ENCODE assay signal across 15 cellular contexts in the genomic region with DNA sequence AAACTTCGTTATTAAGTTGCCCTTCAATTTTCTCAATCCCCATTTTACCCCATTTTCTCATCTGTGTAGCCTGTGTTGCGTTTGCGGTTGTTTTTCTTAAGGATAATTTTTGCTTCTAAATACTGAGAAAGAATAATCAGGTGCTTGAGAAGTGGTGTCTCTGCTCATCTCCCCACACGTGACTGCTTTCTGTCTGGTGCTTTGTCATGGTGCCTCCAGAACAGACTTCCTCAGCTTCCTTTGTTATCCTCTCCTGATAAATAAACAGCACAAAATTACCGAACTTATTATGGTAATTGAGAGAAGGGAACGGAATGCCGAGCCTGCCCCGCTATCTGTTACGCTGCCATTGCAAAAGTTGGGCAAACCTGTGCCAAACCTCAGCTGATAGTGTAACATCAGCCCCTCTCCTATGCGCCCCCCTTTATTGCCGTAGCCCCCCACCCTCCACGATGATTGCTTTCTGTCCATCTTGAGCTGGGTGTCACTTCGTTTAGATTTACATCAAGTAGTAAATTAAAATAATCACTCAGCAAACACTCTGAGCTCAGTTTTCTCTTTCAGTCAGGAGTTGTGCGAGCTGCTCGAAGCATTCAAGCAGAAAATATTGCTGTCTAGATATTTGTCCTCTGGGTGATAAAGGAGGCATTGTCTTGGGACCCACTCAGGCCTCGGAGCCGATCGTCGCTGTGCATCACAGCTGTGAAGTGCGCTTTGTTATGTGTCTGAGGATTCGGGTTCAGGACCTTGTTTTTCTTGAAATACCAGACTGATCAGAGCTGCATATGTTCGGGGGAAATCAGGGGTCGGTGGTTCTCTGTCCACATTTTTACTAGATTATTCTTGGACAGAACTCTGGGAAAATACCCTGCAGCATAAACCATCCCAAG.
DNase-seq lines count a peak whose midpoint lies in the region; ATAC-seq and TF ChIP-seq lines count a peak whose summit lies in the region.
"Had no signal": no experiment of that assay in that cellular context is flagged by ENCODE, and none has a peak within 500 bp of the region (broad histone marks: within the 10 kb centered on the region; RNA-seq: fewer than 3 reads in every experiment).

No MANE protein-coding gene starts in this region.

- no peak overlapping the region for H4K5ac ChIP-seq in H9 (ENCODE audit: insufficient read length, low read depth, low read length)

- H3K4me3 ChIP-seq in endodermal cell (ENCODE audit: low read length): no peak overlapping the region
- H3K4me3 ChIP-seq in neuron (ENCODE audit: low read length): peak overlapping the region; percentile 5
- H3K4me3 ChIP-seq in heart right ventricle: no peak overlapping the region
- H3K4me3 ChIP-seq: right atrium auricular region had no signal

- H2BK20ac ChIP-seq in H9 (ENCODE audit: low read depth, low read length, poor library complexity, severe bottlenecking): no peak overlapping the region

- no peaks in the 10 kb centered on the region for H3K79me1 ChIP-seq in H9 (ENCODE audit: insufficient read depth, low read depth, low read length, poor library complexity, severe bottlenecking)

- H3K27ac ChIP-seq in H9 (ENCODE audit: insufficient read length, low read depth, low read length) (no peak overlapping the region), endodermal cell (ENCODE audit: low read depth, low read length) (peak overlapping the region; percentile 91), heart right ventricle (no peak overlapping the region)
- H3K27ac ChIP-seq: C4-2B, right atrium auricular region had no signal

- H3K27me3 ChIP-seq in H9 (ENCODE audit: insufficient read depth, low read length) (no peaks in the 10 kb centered on the region), endodermal cell (ENCODE audit: control insufficient read depth, insufficient read depth, low read length, poor library complexity, severe bottlenecking) (no peaks in the 10 kb centered on the region), neuron (ENCODE audit: insufficient read depth, low read length) (no peaks in the 10 kb centered on the region), heart right ventricle (peaks cover 0 to 22% (median 0%) of the 10 kb centered on the region in 7 donors)
- H3K27me3 ChIP-seq: right atrium auricular region had no signal

- no peaks in the 10 kb centered on the region for H3K36me3 Mint-ChIP-seq in H9 (ENCODE audit: insufficient read depth in 1 of 3, low read depth in 3 of 3)
- H3K36me3 Mint-ChIP-seq in endodermal cell (ENCODE audit: low read depth): no peaks in the 10 kb centered on the region
- H3K36me3 Mint-ChIP-seq: activated naive CD8-positive, alpha-beta T cell treated with anti-CD3 and anti-CD28 coated beads for 36 hours had no signal

- H3K4me3 Mint-ChIP-seq in H9 (no peak overlapping the region), endodermal cell (no peak overlapping the region)
- H3K4me3 Mint-ChIP-seq: activated naive CD8-positive, alpha-beta T cell treated with anti-CD3 and anti-CD28 coated beads for 36 hours; dendritic cell treated with granulocyte-macrophage colony-stimulating factor and Interleukin-4, amounts not matched to agents 40 ng/mL and 50 ng/mL, for 4 days had no signal

- WGBS in H9 (ENCODE audit: extremely low coverage, insufficient read length, low lambda C conversion rate): no CpG with 5 or more reads among the region's 23 CpGs
- 88% methylated on average over 16 to 23 of the region's 23 CpGs for WGBS in endodermal cell (ENCODE audit: insufficient coverage in 1 of 2, insufficient read length in 1 of 2), 2 experiments
- 61 to 63% methylated on average over 23 of the region's 23 CpGs for whole genome bisulfite sequencing in heart right ventricle, 2 donors

- no peak overlapping the region for H2BK5ac ChIP-seq in H9 (ENCODE audit: insufficient read length, low read length)

- no peaks in the 10 kb centered on the region for H3K9me3 Mint-ChIP-seq in H9
- H3K9me3 Mint-ChIP-seq in endodermal cell: no peaks in the 10 kb centered on the region
- H3K9me3 Mint-ChIP-seq: activated naive CD8-positive, alpha-beta T cell treated with anti-CD3 and anti-CD28 coated beads for 36 hours; dendritic cell treated with granulocyte-macrophage colony-stimulating factor and Interleukin-4, amounts not matched to agents 40 ng/mL and 50 ng/mL, for 4 days had no signal

- peak overlapping the region in 2 of 3 experiments; percentile 31 to 81; a peak in 4 of 7 replicates for H3K27ac Mint-ChIP-seq in H9
- peak overlapping the region; percentile 23 for H3K27ac Mint-ChIP-seq in endodermal cell
- H3K27ac Mint-ChIP-seq: activated naive CD8-positive, alpha-beta T cell treated with anti-CD3 and anti-CD28 coated beads for 36 hours; dendritic cell treated with granulocyte-macrophage colony-stimulating factor and Interleukin-4, amounts not matched to agents 40 ng/mL and 50 ng/mL, for 4 days had no signal

- no peaks in the 10 kb centered on the region for H4K20me1 ChIP-seq in H9 (ENCODE audit: control insufficient read depth, insufficient read depth, insufficient read length)

- H4K8ac ChIP-seq in H9 (replicated peaks; ENCODE audit: insufficient read length, low read depth, low read length): no peak overlapping the region

- H4K91ac ChIP-seq in H9 (ENCODE audit: insufficient read length, low read depth, low read length): no peak overlapping the region

- H3K23ac ChIP-seq in H9 (ENCODE audit: insufficient read length, low read depth, low read length): no peak overlapping the region

- no peak overlapping the region for H2AK5ac ChIP-seq in H9 (ENCODE audit: insufficient read length, low read length)

- intact Hi-C loops in heart right ventricle (cut with DNase I): no loop called here

- no peaks in the 10 kb centered on the region for H3K23me2 ChIP-seq in H9 (ENCODE audit: insufficient read length, low read depth, low read length, poor library complexity, severe bottlenecking)

- H2AFZ ChIP-seq in H9 (ENCODE audit: low read length) (peak overlapping the region; percentile 3), neuron (ENCODE audit: low read depth, low read length) (peak overlapping the region; percentile 43)

- H3K18ac ChIP-seq in H9 (ENCODE audit: insufficient read length, low read depth, low read length): peak overlapping the region; percentile 30

- H3K79me2 ChIP-seq in H9 (ENCODE audit: insufficient read depth, low read length): no peaks in the 10 kb centered on the region

- H3K9ac ChIP-seq in H9 (ENCODE audit: extremely low read depth, insufficient read length, low read length) (no peak overlapping the region), endodermal cell (ENCODE audit: extremely low read depth, low read length, poor library complexity, severe bottlenecking) (no peak overlapping the region)

- DNase-seq in H9 (no peak), NCI-H2227 (lab: John Stamatoyannopoulos, UW; ENCODE audit: unreplicated experiment) (peak; percentile 52), endodermal cell (no peak), GM19240 (ENCODE audit: insufficient read length, low spot score) (no peak), cerebellar cortex (ENCODE audit: low spot score) (no peak), heart right ventricle (no peak)
- DNase-seq: activated naive CD8-positive, alpha-beta T cell treated with anti-CD3 and anti-CD28 coated beads for 36 hours; mesendoderm; NK-92 treated with Interleukin-12 subunit alpha and Interleukin-12 subunit beta, amount 100 ng/mL, for 24 hours; SIG-M5 had no signal

- no peak overlapping the region for H3T11ph ChIP-seq in H9 (ENCODE audit: low read length)

- H3K56ac ChIP-seq in H9 (ENCODE audit: insufficient read length, low read depth, low read length): no peak overlapping the region

- no peak overlapping the region for H2BK15ac ChIP-seq in H9 (ENCODE audit: low read depth, low read length)

- no peak overlapping the region for H2BK120ac ChIP-seq in H9 (ENCODE audit: low read depth, low read length, poor library complexity, severe bottlenecking)

- no peak for TF ChIP-seq CTCF in H9 (conservative IDR thresholded peaks at IDR 0.05)
- TF ChIP-seq CTCF in endodermal cell (conservative IDR thresholded peaks at IDR 0.05): no peak
- no peak for TF ChIP-seq CTCF in heart right ventricle (IDR thresholded peaks at IDR 0.05)

- H3K4me1 ChIP-seq in H9 (ENCODE audit: insufficient read depth, low read length) (no peaks in the 10 kb centered on the region; the same call in 1 of the 2 replicates), endodermal cell (ENCODE audit: control insufficient read depth, insufficient read depth, low read length) (no peaks in the 10 kb centered on the region), neuron (ENCODE audit: insufficient read depth, low read length) (peaks cover 16% of the 10 kb centered on the region), heart right ventricle (no peaks in the 10 kb centered on the region)
- H3K4me1 ChIP-seq: right atrium auricular region had no signal

- H3K27me3 Mint-ChIP-seq in H9 (ENCODE audit: low read depth): no peaks in the 10 kb centered on the region
- H3K27me3 Mint-ChIP-seq in endodermal cell (ENCODE audit: insufficient read depth): no peaks in the 10 kb centered on the region
- H3K27me3 Mint-ChIP-seq: activated naive CD8-positive, alpha-beta T cell treated with anti-CD3 and anti-CD28 coated beads for 36 hours; dendritic cell treated with granulocyte-macrophage colony-stimulating factor and Interleukin-4, amounts not matched to agents 40 ng/mL and 50 ng/mL, for 4 days had no signal

- H3K4me1 Mint-ChIP-seq in H9 (peaks cover 17 to 19% of the 10 kb centered on the region in 2 experiments), endodermal cell (peaks cover 7% of the 10 kb centered on the region)
- H3K4me1 Mint-ChIP-seq: activated naive CD8-positive, alpha-beta T cell treated with anti-CD3 and anti-CD28 coated beads for 36 hours had no signal

- H3K4me2 ChIP-seq in H9 (ENCODE audit: insufficient read depth, insufficient read length, low read length): no peak overlapping the region

- H3K9me3 ChIP-seq in H9 (ENCODE audit: control insufficient read depth, low read depth, low read length): no peaks in the 10 kb centered on the region
- no peaks in the 10 kb centered on the region for H3K9me3 ChIP-seq in endodermal cell (ENCODE audit: control insufficient read depth, low read length)
- no peaks in the 10 kb centered on the region for H3K9me3 ChIP-seq in neuron (ENCODE audit: low read length)
- H3K9me3 ChIP-seq in heart right ventricle: no peaks in the 10 kb centered on the region
- H3K9me3 ChIP-seq: right atrium auricular region had no signal

- H3K14ac ChIP-seq in H9 (ENCODE audit: insufficient read depth, low read length): no peak overlapping the region

- no peak overlapping the region for H3K4ac ChIP-seq in H9 (ENCODE audit: low read depth, low read length)

- no peak overlapping the region for H2BK12ac ChIP-seq in H9 (ENCODE audit: insufficient read length, low read depth, low read length)

- ATAC-seq in HG03460 (IDR thresholded peaks at IDR 0.05; ENCODE audit: unreplicated experiment) (no peak), heart right ventricle (no peak)

- H3K36me3 ChIP-seq in endodermal cell (ENCODE audit: control insufficient read depth, insufficient read depth, low read length): no peaks in the 10 kb centered on the region
- no peaks in the 10 kb centered on the region for H3K36me3 ChIP-seq in neuron (ENCODE audit: insufficient read depth, low read length)
- no peaks in the 10 kb centered on the region for H3K36me3 ChIP-seq in heart right ventricle
- H3K36me3 ChIP-seq: right atrium auricular region had no signal
